ENCODE assay signal across 8 cellular contexts in genomic region chr16:56189990-56190902, GRCh38. TPM values are rescaled to one million over a fixed set of nuclear protein-coding genes. Genes with fewer than 3 reads are reported as not detected.
A peak's percentile ranks its signal among the peaks of the same experiment; 100 is the strongest.
DNase-seq lines count a peak whose midpoint lies in the region; ATAC-seq and TF ChIP-seq lines count a peak whose summit lies in the region.

No MANE protein-coding gene starts in this region.

- peak overlapping the region; percentile 35 for H3K4me3 ChIP-seq in AG10803 (ENCODE audit: low read length)
- H3K4me3 ChIP-seq in epithelial cell of proximal tubule (ENCODE audit: low read depth, low read length): peak overlapping the region; percentile 19

- H3K36me3 Mint-ChIP-seq in nephron progenitor cell (ENCODE audit: low read depth): no peaks in the 10 kb centered on the region

- ATAC-seq in HG02973 (IDR thresholded peaks at IDR 0.05; ENCODE audit: unreplicated experiment): no peak
- no peak for ATAC-seq in HG03565 (IDR thresholded peaks at IDR 0.05; ENCODE audit: unreplicated experiment)

- H3K27ac Mint-ChIP-seq in nephron progenitor cell: no peak overlapping the region

- H3K9me3 Mint-ChIP-seq in nephron progenitor cell: no peaks in the 10 kb centered on the region

- H3K4me1 Mint-ChIP-seq in nephron progenitor cell: peaks cover 19% of the 10 kb centered on the region

- no peak for TF ChIP-seq CTCF in AG10803 (conservative IDR thresholded peaks at IDR 0.05; ENCODE audit: low read length)
- TF ChIP-seq CTCF in epithelial cell of proximal tubule (conservative IDR thresholded peaks at IDR 0.05; ENCODE audit: low read depth, low read length): no peak
- TF ChIP-seq CTCF in nephron progenitor cell (IDR thresholded peaks at IDR 0.05): no peak

- DNase-seq in AG10803 (ENCODE audit: low read depth) (no peak), NCI-H1694 treated with DMSO at 0.1 percent for 48 hours (lab: John Stamatoyannopoulos, UW) (peak; percentile 30), epithelial cell of proximal tubule (ENCODE audit: low read depth) (no peak), nephron progenitor cell (no peak), foreskin melanocyte (no peak)
- DNase-seq in stimulated activated naive CD4-positive, alpha-beta T cell (lab: John Stamatoyannopoulos, UW): no peak

- peak overlapping the region; percentile 81 for H3K4me3 Mint-ChIP-seq in nephron progenitor cell

- H3K27me3 Mint-ChIP-seq in nephron progenitor cell (ENCODE audit: low read depth, poor library complexity): peaks cover 96% of the 10 kb centered on the region

RNA-seq across cellular contexts. Expression of gene GNAO1, which starts 1.0 kb away (rescaled TPM):
- 1.1 TPM in 1 of 2 replicates, not detected in the other for total RNA-seq in epithelial cell of proximal tubule
